ENCODE assay signal across 8 cellular contexts in genomic region chr16:74700206-74701040, GRCh38. TPM values are rescaled to one million over a fixed set of nuclear protein-coding genes. Genes with fewer than 3 reads are reported as not detected.
DNase-seq lines count a peak whose midpoint lies in the region; ATAC-seq and TF ChIP-seq lines count a peak whose summit lies in the region.

TSS of gene MLKL (minus strand) at chr16:74700862. CDS start at chr16:74695757, 5,105 bp downstream.

- H3K9ac ChIP-seq in rectal smooth muscle tissue (ENCODE audit: low read length) = peak within 1 kb of the TSS; percentile 84

- CTCF ChIA-PET in AG04450 (lab: Charles Lee) = interaction anchor here (0.6 to 4.0 kb wide), 8 partner anchors 8 to 410 kb away, joined by 3 to 25 read pairs (median 4); no protein-coding TSS in a partner anchor

- H3K27me3 ChIP-seq in AG04450 (ENCODE audit: control insufficient read depth, insufficient read depth, low read length) = no peaks in the 10 kb centered on the region
- H3K27me3 ChIP-seq in rectal smooth muscle tissue (ENCODE audit: control insufficient read depth, insufficient read depth, low read length) = no peaks in the 10 kb centered on the region

- intact Hi-C loops in Right ventricle myocardium superior (cut with DNase I) = loop anchor here (10.0 kb wide), 1 partner anchor 434 kb away; no protein-coding TSS in a partner anchor

- TF ChIP-seq CTCF in AG04450 (IDR thresholded peaks at IDR 0.05; ENCODE audit: low read depth, low read length) = no peak

- H3K9me3 ChIP-seq in AG04450 (ENCODE audit: control insufficient read depth, insufficient read depth, low read length) = no peaks in the 10 kb centered on the region; the same call in 1 of the 2 replicates

- H3K27ac ChIP-seq in AG04450 (ENCODE audit: low read depth, low read length) = peak within 1 kb of the TSS; percentile 80
- peak within 1 kb of the TSS; percentile 77 for H3K27ac ChIP-seq in rectal smooth muscle tissue (ENCODE audit: low read depth, low read length)

- DNase-seq in AG04450 (ENCODE audit: low read depth, low spot score) (no peak), SHP77 (lab: John Stamatoyannopoulos, UW) (peak; percentile 27 to 60), Right ventricle myocardium superior (peak; percentile 79)
- peak; percentile 11 to 33 (median 15) for DNase-seq in activated naive CD4-positive, alpha-beta T cell (lab: John Stamatoyannopoulos, UW)

- H3K4me3 ChIP-seq in AG04450 (ENCODE audit: low read depth, low read length) (peak within 1 kb of the TSS; percentile 85), rectal smooth muscle tissue (ENCODE audit: low read length) (peak within 1 kb of the TSS; percentile 100)

- POLR2A ChIA-PET in AG04450 (lab: Yijun Ruan, JAX) = interaction anchor here (0.6 to 1.4 kb wide), 4 partner anchors 24 to 44 kb away, joined by 3 to 6 read pairs (median 5); partner anchors contain the start of gene RFWD3

- H3K36me3 ChIP-seq in rectal smooth muscle tissue (ENCODE audit: control insufficient read depth, insufficient read depth, low read length) = no peaks in the 10 kb centered on the region

- H3K4me1 ChIP-seq in rectal smooth muscle tissue (ENCODE audit: control insufficient read depth, insufficient read depth, low read length) = no peaks in the 10 kb centered on the region

- ATAC-seq in GM18868 (IDR thresholded peaks at IDR 0.05; ENCODE audit: unreplicated experiment) (peak; percentile 37), HG03196 (IDR thresholded peaks at IDR 0.05; ENCODE audit: unreplicated experiment) (peak; percentile 44), Right ventricle myocardium superior (ENCODE audit: poor library complexity) (peak; percentile 82), GM19328 (IDR thresholded peaks at IDR 0.05; ENCODE audit: unreplicated experiment) (no peak)

RNA-seq across cellular contexts. Expression of gene MLKL, which starts in this region (rescaled TPM):
- 4.1 and 5.8 TPM in 2 replicates for polyA plus RNA-seq in AG04450 (2011; rRNA removed)
- 2.2 and 2.6 TPM in 2 replicates for polyA minus RNA-seq in AG04450 (2011; rRNA and poly(A)+ RNA removed)
- total RNA-seq in Right ventricle myocardium superior = 3.0 TPM
